ENCODE assay signal across 17 cellular contexts in genomic region chr1:43071241-43071640, GRCh38.
"Had no signal": no experiment of that assay in that cellular context is flagged by ENCODE, and none has a peak within 500 bp of the region (broad histone marks: within the 10 kb centered on the region; RNA-seq: fewer than 3 reads in every experiment).

No MANE protein-coding gene starts in this region.

- H3K4me3 Mint-ChIP-seq: activated naive CD4-positive, alpha-beta T cell treated with anti-CD3 and anti-CD28 coated beads, Interleukin-2, amount 10 ng/mL, durations not matched to agents 7 days and 5 days; effector memory CD8-positive, alpha-beta T cell; stimulated activated naive B cell treated with anti-CD40 and anti-IgM and Interleukin-4, amounts not matched to agents 10 μg/mL and 1 μg/mL and 100 μg/mL, for 72 hours had no signal

- H3K9me3 ChIP-seq: body of pancreas, neutrophil, thyroid gland, vagina had no signal

- FAIRE-seq: TTC549 had no signal

- H3K27ac Mint-ChIP-seq: activated naive CD4-positive, alpha-beta T cell treated with anti-CD3 and anti-CD28 coated beads, Interleukin-2, amount 10 ng/mL, durations not matched to agents 7 days and 5 days; activated T-helper 2 cell treated with anti-CD3 and anti-CD28 coated beads, Interferon-gamma antibody, Interleukin-2, Interleukin-4, amounts not matched to agents 10 μg/mL and 5 μg/mL and 100 μg/mL, durations not matched to agents 14 hours and 24 hours and 36 hours had no signal

- H3K36me3 ChIP-seq: neutrophil, thyroid gland, vagina had no signal

- H3K9me3 Mint-ChIP-seq: activated naive CD4-positive, alpha-beta T cell treated with anti-CD3 and anti-CD28 coated beads, Interleukin-2, amount 10 ng/mL, durations not matched to agents 7 days and 5 days; activated T-helper 2 cell treated with anti-CD3 and anti-CD28 coated beads, Interferon-gamma antibody, Interleukin-2, Interleukin-4, amounts not matched to agents 10 μg/mL and 5 μg/mL and 100 μg/mL, durations not matched to agents 14 hours and 24 hours and 36 hours; effector memory CD8-positive, alpha-beta T cell; stimulated activated naive B cell treated with anti-CD40 and anti-IgM and Interleukin-4, amounts not matched to agents 10 μg/mL and 1 μg/mL and 100 μg/mL, for 72 hours had no signal

- H3K27ac ChIP-seq: body of pancreas, neutrophil, parathyroid adenoma, thyroid gland, vagina had no signal

- ATAC-seq: body of pancreas; effector memory CD8-positive, alpha-beta T cell; left ventricle myocardium superior; stimulated activated naive B cell treated with anti-CD40 and anti-IgM and Interleukin-4, amounts not matched to agents 10 μg/mL and 1 μg/mL and 100 μg/mL, for 72 hours had no signal

- DNase-seq: activated CD4-positive, alpha-beta T cell treated with anti-CD3 and anti-CD28 coated beads, Interleukin-2, amount 50 U/mL, for 1 hour; activated naive CD4-positive, alpha-beta T cell treated with anti-CD3 and anti-CD28 coated beads, Interleukin-2, amount 10 ng/mL, durations not matched to agents 7 days and 5 days; amygdala; body of pancreas; effector memory CD8-positive, alpha-beta T cell; foreskin melanocyte; head of caudate nucleus; kidney glomerular epithelial cell; left ventricle myocardium superior; stimulated activated CD4-positive, alpha-beta T cell treated with anti-CD3 and anti-CD28 coated beads, Interleukin-1b, Interleukin-23, amount 100 ng/mL, for 48 hours; stimulated activated naive B cell treated with anti-CD40 and anti-IgM and Interleukin-4, amounts not matched to agents 10 μg/mL and 1 μg/mL and 100 μg/mL, for 72 hours; thyroid gland had no signal

- H3K27me3 ChIP-seq: body of pancreas, thyroid gland, vagina had no signal

- H3K36me3 Mint-ChIP-seq: activated naive CD4-positive, alpha-beta T cell treated with anti-CD3 and anti-CD28 coated beads, Interleukin-2, amount 10 ng/mL, durations not matched to agents 7 days and 5 days; stimulated activated naive B cell treated with anti-CD40 and anti-IgM and Interleukin-4, amounts not matched to agents 10 μg/mL and 1 μg/mL and 100 μg/mL, for 72 hours had no signal

- H3K27me3 Mint-ChIP-seq: effector memory CD8-positive, alpha-beta T cell; stimulated activated naive B cell treated with anti-CD40 and anti-IgM and Interleukin-4, amounts not matched to agents 10 μg/mL and 1 μg/mL and 100 μg/mL, for 72 hours had no signal

- H3K4me3 ChIP-seq: body of pancreas, thyroid gland, vagina had no signal

- H2AFZ ChIP-seq: parathyroid adenoma had no signal

- H3K9ac ChIP-seq: parathyroid adenoma had no signal

- H3K79me2 ChIP-seq: parathyroid adenoma had no signal
